8 cellular contexts compared by ENCODE assay signal in the genomic region with DNA sequence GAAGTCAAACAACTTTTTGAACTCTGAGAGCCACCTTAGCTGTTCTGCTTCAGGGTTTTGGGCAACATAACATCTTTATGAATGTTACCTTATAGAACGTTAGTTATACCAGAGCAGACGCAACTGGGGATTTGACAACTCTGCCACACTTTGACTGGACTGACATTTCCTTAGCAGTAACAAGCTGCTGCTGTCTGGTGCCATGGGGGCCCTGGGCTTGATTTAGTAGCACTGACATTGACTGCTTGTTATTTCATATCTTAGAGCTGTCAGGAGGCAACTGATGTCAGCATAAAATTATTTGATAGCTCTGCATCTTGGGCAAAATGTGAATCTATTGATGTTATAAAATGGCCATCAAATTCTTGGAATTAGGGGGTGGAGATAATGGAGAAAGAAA.
"Had no signal": no experiment of that assay in that cellular context is flagged by ENCODE, and none has a peak within 500 bp of the region (broad histone marks: within the 10 kb centered on the region; RNA-seq: fewer than 3 reads in every experiment).

No MANE protein-coding gene starts in this region.

- H3K4me3 Mint-ChIP-seq: GM23338, H9, HFFc6 had no signal

- H3K27ac Mint-ChIP-seq: GM23338, H9, HFFc6 had no signal

- H3K4me2 ChIP-seq: GM23338 had no signal

- H3K27ac ChIP-seq: GM23248 had no signal

- H3K9ac ChIP-seq: GM23248 had no signal

- H3K4me3 ChIP-seq: GM23248, GM23338, HAP-1 had no signal

- H3K9me3 Mint-ChIP-seq: GM23338, H9, HFFc6 had no signal

- H3K9me3 ChIP-seq: HAP-1 had no signal

- DNase-seq: GM23248, GOT3, H7, H9, HCEC 1CT, HFFc6 had no signal

- H3K36me3 ChIP-seq: HAP-1 had no signal

- H2AFZ ChIP-seq: GM23248, GM23338 had no signal
